20 cellular contexts compared by ENCODE assay signal in the genomic region with DNA sequence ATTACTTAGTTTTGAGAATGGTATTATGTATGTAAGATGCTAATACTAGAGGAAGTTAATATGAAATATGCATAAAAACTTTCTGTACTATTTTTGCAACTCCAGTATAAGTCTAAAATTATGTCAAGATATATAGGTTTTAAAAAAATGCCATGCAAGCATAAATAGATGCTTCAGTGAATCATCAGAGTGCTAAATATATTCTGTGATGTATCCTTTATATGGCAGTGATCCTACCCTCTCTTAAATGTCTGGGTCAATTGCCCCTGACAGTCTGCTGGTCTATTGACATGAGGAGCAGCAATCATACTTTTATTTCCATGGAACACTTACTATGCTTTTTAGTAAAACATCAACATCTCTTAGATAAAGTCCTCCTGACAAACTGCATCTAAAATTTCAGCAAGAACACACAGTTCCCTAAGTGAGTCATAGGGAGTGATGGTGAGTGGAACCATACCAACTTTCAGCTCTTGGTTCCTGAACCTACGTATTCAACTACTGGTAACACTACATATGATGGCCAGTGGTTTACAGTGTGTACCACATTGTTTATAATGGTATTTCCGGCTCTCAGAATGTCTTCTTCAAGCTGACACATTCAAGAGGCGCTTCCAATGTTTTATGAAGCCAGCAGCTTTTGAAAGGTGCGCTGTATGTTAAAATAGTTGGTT.
A peak's percentile ranks its signal among the peaks of the same experiment; 100 is the strongest.
DNase-seq lines count a peak whose midpoint lies in the region; ATAC-seq and TF ChIP-seq lines count a peak whose summit lies in the region.
"Had no signal": no experiment of that assay in that cellular context is flagged by ENCODE, and none has a peak within 500 bp of the region (broad histone marks: within the 10 kb centered on the region; RNA-seq: fewer than 3 reads in every experiment).

No MANE protein-coding gene starts in this region.

- CTCF ChIA-PET in SK-N-SH (lab: Yijun Ruan, JAX): no interaction called here

- no peak overlapping the region for H3K4me2 ChIP-seq in SK-N-SH
- H3K4me2 ChIP-seq: neural progenitor cell had no signal

- no peak overlapping the region for H2AFZ ChIP-seq in SK-N-SH (ENCODE audit: low read depth)
- H2AFZ ChIP-seq: neural progenitor cell had no signal

- no peaks in the 10 kb centered on the region for H3K36me3 ChIP-seq in SK-N-SH (replicated peaks in 1 of 2; ENCODE audit: control insufficient read depth in 1 of 2, insufficient read depth in 2 of 2, low read length in 1 of 2)
- H3K36me3 ChIP-seq in adipocyte (ENCODE audit: control insufficient read depth, insufficient read depth, low read length, severe bottlenecking): no peaks in the 10 kb centered on the region
- H3K36me3 ChIP-seq in tibial artery: no peaks in the 10 kb centered on the region
- H3K36me3 ChIP-seq: neural progenitor cell had no signal

- H3K27me3 ChIP-seq in SK-N-SH (ENCODE audit: insufficient read depth) (no peaks in the 10 kb centered on the region), adipocyte (replicated peaks; ENCODE audit: control insufficient read depth, insufficient read depth, low read length) (no peaks in the 10 kb centered on the region), tibial artery (no peaks in the 10 kb centered on the region)
- H3K27me3 ChIP-seq: neural progenitor cell, testis had no signal

- H3K4me1 ChIP-seq in SK-N-SH (ENCODE audit: control insufficient read depth in 1 of 2, insufficient read depth in 2 of 2, low read depth in 1 of 2, low read length in 1 of 2) (no peaks in the 10 kb centered on the region), adipocyte (ENCODE audit: control insufficient read depth, insufficient read depth, low read length) (no peaks in the 10 kb centered on the region), tibial artery (peaks cover 0 to 28% (median 9%) of the 10 kb centered on the region in 4 donors)
- H3K4me1 ChIP-seq: testis had no signal

- H3K27ac ChIP-seq in SK-N-SH (ENCODE audit: low read depth in 2 of 2, low read length in 1 of 2) (no peak overlapping the region), tibial artery (peak overlapping the region; percentile 50 to 70)
- H3K27ac ChIP-seq: 22Rv1, neural progenitor cell, testis had no signal

- POLR2A ChIA-PET in SK-N-SH (lab: Yijun Ruan, JAX): no interaction called here

- no peaks in the 10 kb centered on the region for H3K9me2 ChIP-seq in SK-N-SH

- H3K79me2 ChIP-seq in SK-N-SH (ENCODE audit: insufficient read depth): no peaks in the 10 kb centered on the region

- peak; percentile 88 for ATAC-seq in SK-N-SH treated with all-trans-retinoic acid at 6 μM for 48 hours
- no peak for ATAC-seq in HG03354 (IDR thresholded peaks at IDR 0.05; ENCODE audit: poor library complexity, severe bottlenecking, unreplicated experiment)
- ATAC-seq: activated naive CD4-positive, alpha-beta T cell treated with anti-CD3 and anti-CD28 coated beads, Interleukin-2, amount 50 U/mL, for 72 hours; CD8-positive, alpha-beta T cell had no signal

- intact Hi-C loops in tibial artery (cut with DNase I; ENCODE audit: low total_unique reads): no loop called here

- H4K20me1 ChIP-seq in SK-N-SH (ENCODE audit: insufficient read depth): no peaks in the 10 kb centered on the region

- H3F3A ChIP-seq in SK-N-SH (replicated peaks; ENCODE audit: insufficient read depth): no peaks in the 10 kb centered on the region

- TF ChIP-seq CTCF in SK-N-SH (IDR thresholded peaks at IDR 0.05) (no peak), fibroblast of the aortic adventitia (IDR thresholded peaks at IDR 0.05; ENCODE audit: insufficient read depth, low read length) (no peak), tibial artery (IDR thresholded peaks at IDR 0.05) (no peak)

- TF ChIP-seq RAD21 in SK-N-SH (IDR thresholded peaks at IDR 0.05; ENCODE audit: low read length): no peak

- H3K9ac ChIP-seq in SK-N-SH (no peak overlapping the region), adipocyte (ENCODE audit: low read length) (no peak overlapping the region)
- H3K9ac ChIP-seq: neural progenitor cell had no signal

- no peak for DNase-seq in SK-N-SH
- DNase-seq in adipocyte (ENCODE audit: low read depth): peak; percentile 55
- peak; percentile 46 for DNase-seq in fibroblast of the aortic adventitia (ENCODE audit: low read depth)
- no peak for DNase-seq in tibial artery
- DNase-seq in NCI-H2107 (lab: John Stamatoyannopoulos, UW): no peak
- no peak for DNase-seq in stimulated activated CD4-positive, alpha-beta T cell treated with anti-CD3 and anti-CD28 coated beads, Interleukin-2, amount 100 ng/mL, for 24 hours
- DNase-seq: activated CD4-positive, alpha-beta T cell treated with anti-CD3 and anti-CD28 coated beads, Interleukin-2, amount 50 U/mL, for 1 hour; CD8-positive, alpha-beta T cell; central memory CD4-positive, alpha-beta T cell; Karpas-422; NCI-H187; NCI-H524 treated with DMSO at 0.1 percent for 48 hours; OCI-M1; stimulated activated CD4-positive, alpha-beta T cell treated with anti-CD3 and anti-CD28 coated beads, Interleukin-1b, Interleukin-23, amount 100 ng/mL, for 48 hours; testis had no signal

- 6% methylated on average over 4 of the region's 4 CpGs for WGBS in SK-N-SH (ENCODE audit: low lambda C conversion rate)

- H3K4me3 ChIP-seq in SK-N-SH (ENCODE audit: low read depth in 2 of 2, low read length in 1 of 2): no peak overlapping the region
- H3K4me3 ChIP-seq in adipocyte (ENCODE audit: low read length): no peak overlapping the region
- no peak overlapping the region for H3K4me3 ChIP-seq in fibroblast of the aortic adventitia (ENCODE audit: low read depth, low read length)
- H3K4me3 ChIP-seq in tibial artery: no peak overlapping the region
- H3K4me3 ChIP-seq: neural progenitor cell, testis had no signal

- H3K9me3 ChIP-seq in SK-N-SH (no peaks in the 10 kb centered on the region), adipocyte (ENCODE audit: control insufficient read depth, low read length) (no peaks in the 10 kb centered on the region), tibial artery (no peaks in the 10 kb centered on the region)
- H3K9me3 ChIP-seq: testis had no signal

- TF ChIP-seq EP300 in SK-N-SH (IDR thresholded peaks at IDR 0.05; ENCODE audit: borderline replicate concordance in 1 of 2, low read depth in 1 of 2, low read length in 1 of 2): no peak

TF ChIP-seq in SK-N-SH treated with all-trans-retinoic acid at 6 μM for 48 hours, 23 proteins besides CTCF, POLR2A, EP300 and RAD21 (continues in another document):
- TF ChIP-seq BACH2 (CRISPR knock-in tag; IDR thresholded peaks at IDR 0.05; ENCODE audit: borderline replicate concordance): no peak
- no peak for TF ChIP-seq PPARA (CRISPR knock-in tag; IDR thresholded peaks at IDR 0.05; ENCODE audit: borderline replicate concordance)
- TF ChIP-seq ZNF8 (CRISPR knock-in tag; IDR thresholded peaks at IDR 0.05): no peak
- no peak for TF ChIP-seq ZC3H10 (CRISPR knock-in tag; IDR thresholded peaks at IDR 0.05)
- no peak for TF ChIP-seq GLIS3 (CRISPR knock-in tag; IDR thresholded peaks at IDR 0.05)
- TF ChIP-seq ISL1 (CRISPR knock-in tag; IDR thresholded peaks at IDR 0.05): no peak
- TF ChIP-seq, protein P1, sequence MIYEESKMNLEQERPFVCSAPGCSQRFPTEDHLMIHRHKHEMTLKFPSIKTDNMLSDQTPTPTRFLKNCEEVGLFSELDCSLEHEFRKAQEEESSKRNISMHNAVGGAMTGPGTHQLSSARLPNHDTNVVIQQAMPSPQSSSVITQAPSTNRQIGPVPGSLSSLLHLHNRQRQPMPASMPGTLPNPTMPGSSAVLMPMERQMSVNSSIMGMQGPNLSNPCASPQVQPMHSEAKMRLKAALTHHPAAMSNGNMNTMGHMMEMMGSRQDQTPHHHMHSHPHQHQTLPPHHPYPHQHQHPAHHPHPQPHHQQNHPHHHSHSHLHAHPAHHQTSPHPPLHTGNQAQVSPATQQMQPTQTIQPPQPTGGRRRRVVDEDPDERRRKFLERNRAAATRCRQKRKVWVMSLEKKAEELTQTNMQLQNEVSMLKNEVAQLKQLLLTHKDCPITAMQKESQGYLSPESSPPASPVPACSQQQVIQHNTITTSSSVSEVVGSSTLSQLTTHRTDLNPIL (CRISPR knock-in tag; IDR thresholded peaks at IDR 0.05; ENCODE audit: low read depth): no peak
- no peak for TF ChIP-seq ARNTL (CRISPR knock-in tag; IDR thresholded peaks at IDR 0.05; ENCODE audit: borderline replicate concordance, low read depth)
- no peak for TF ChIP-seq TOX (CRISPR knock-in tag; IDR thresholded peaks at IDR 0.05; ENCODE audit: borderline replicate concordance)
- no peak for TF ChIP-seq OSR1 (CRISPR knock-in tag; IDR thresholded peaks at IDR 0.05)

TF ChIP-seq in SK-N-SH, 30 proteins besides CTCF, POLR2A, EP300 and RAD21 (continues in another document):
- TF ChIP-seq TCF12 (IDR thresholded peaks at IDR 0.05) (no peak), CHD2 (IDR thresholded peaks at IDR 0.05; ENCODE audit: low read length, partially characterized antibody) (no peak), RXRA (IDR thresholded peaks at IDR 0.05; ENCODE audit: borderline replicate concordance, low read depth) (no peak), YY1 (IDR thresholded peaks at IDR 0.05; ENCODE audit: low read depth) (no peak), SMC3 (IDR thresholded peaks at IDR 0.05; ENCODE audit: low read depth, low read length) (no peak), TAF1 (IDR thresholded peaks at IDR 0.05; ENCODE audit: borderline replicate concordance, low read depth, low read length) (no peak), JUND (IDR thresholded peaks at IDR 0.05) (no peak)
- TF ChIP-seq, protein P2, sequence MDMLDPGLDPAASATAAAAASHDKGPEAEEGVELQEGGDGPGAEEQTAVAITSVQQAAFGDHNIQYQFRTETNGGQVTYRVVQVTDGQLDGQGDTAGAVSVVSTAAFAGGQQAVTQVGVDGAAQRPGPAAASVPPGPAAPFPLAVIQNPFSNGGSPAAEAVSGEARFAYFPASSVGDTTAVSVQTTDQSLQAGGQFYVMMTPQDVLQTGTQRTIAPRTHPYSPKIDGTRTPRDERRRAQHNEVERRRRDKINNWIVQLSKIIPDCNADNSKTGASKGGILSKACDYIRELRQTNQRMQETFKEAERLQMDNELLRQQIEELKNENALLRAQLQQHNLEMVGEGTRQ (IDR thresholded peaks at IDR 0.05; ENCODE audit: borderline replicate concordance, low read depth, low read length): no peak
- TF ChIP-seq, protein P3, sequence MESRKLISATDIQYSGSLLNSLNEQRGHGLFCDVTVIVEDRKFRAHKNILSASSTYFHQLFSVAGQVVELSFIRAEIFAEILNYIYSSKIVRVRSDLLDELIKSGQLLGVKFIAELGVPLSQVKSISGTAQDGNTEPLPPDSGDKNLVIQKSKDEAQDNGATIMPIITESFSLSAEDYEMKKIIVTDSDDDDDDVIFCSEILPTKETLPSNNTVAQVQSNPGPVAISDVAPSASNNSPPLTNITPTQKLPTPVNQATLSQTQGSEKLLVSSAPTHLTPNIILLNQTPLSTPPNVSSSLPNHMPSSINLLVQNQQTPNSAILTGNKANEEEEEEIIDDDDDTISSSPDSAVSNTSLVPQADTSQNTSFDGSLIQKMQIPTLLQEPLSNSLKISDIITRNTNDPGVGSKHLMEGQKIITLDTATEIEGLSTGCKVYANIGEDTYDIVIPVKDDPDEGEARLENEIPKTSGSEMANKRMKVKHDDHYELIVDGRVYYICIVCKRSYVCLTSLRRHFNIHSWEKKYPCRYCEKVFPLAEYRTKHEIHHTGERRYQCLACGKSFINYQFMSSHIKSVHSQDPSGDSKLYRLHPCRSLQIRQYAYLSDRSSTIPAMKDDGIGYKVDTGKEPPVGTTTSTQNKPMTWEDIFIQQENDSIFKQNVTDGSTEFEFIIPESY (IDR thresholded peaks at IDR 0.05; ENCODE audit: borderline replicate concordance, low read depth): no peak

Comparison
In these comparisons a context has a peak if more than half of its experiments do, and no peak if none do; other contexts are left out.
1. DNase-seq: peak in adipocyte (single experiment) and fibroblast of the aortic adventitia (single experiment); none in SK-N-SH (single experiment), tibial artery (0 of 2), NCI-H2107 (single experiment) and stimulated activated CD4-positive, alpha-beta T cell treated with anti-CD3 and anti-CD28 coated beads, Interleukin-2, amount 100 ng/mL, for 24 hours (0 of 2).
2. H3K27ac ChIP-seq: peak in tibial artery (2 of 2); none in SK-N-SH (0 of 2).